2 cellular contexts compared by ENCODE assay signal in the genomic region with DNA sequence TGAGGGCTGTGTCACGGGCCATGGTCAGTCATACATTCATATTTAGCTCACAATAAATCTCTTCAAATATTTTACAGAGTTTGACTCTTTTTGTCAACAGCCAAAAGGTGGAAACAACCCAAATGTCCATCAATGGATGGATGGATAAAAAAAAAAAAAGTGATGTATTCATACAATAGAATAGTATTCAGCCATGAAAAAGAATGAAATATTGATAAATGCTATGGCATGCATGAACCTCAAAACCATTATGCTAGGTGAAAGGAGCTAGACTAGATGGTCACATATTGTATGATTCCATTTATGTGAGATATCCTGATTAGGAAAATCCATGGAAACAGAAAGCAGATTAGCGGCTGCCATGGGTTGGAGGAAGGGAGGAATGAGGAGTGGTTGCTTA.
TF ChIP-seq lines count a peak whose summit lies in the region.

No MANE protein-coding gene starts in this region.

TF ChIP-seq in HEK293, 187 proteins besides CTCF, POLR2A, EP300 and RAD21 (continued from another document):
- TF ChIP-seq, protein P1, sequence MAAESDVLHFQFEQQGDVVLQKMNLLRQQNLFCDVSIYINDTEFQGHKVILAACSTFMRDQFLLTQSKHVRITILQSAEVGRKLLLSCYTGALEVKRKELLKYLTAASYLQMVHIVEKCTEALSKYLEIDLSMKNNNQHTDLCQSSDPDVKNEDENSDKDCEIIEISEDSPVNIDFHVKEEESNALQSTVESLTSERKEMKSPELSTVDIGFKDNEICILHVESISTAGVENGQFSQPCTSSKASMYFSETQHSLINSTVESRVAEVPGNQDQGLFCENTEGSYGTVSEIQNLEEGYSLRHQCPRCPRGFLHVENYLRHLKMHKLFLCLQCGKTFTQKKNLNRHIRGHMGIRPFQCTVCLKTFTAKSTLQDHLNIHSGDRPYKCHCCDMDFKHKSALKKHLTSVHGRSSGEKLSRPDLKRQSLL (tag by site-specific recombination; IDR thresholded peaks at IDR 0.05): no peak
- TF ChIP-seq ZNF777 (tag by site-specific recombination; IDR thresholded peaks at IDR 0.05; ENCODE audit: borderline replicate concordance): no peak

TF ChIP-seq in K562, 482 proteins besides CTCF, POLR2A, EP300 and RAD21 (continued from another document):
- TF ChIP-seq, protein P2, sequence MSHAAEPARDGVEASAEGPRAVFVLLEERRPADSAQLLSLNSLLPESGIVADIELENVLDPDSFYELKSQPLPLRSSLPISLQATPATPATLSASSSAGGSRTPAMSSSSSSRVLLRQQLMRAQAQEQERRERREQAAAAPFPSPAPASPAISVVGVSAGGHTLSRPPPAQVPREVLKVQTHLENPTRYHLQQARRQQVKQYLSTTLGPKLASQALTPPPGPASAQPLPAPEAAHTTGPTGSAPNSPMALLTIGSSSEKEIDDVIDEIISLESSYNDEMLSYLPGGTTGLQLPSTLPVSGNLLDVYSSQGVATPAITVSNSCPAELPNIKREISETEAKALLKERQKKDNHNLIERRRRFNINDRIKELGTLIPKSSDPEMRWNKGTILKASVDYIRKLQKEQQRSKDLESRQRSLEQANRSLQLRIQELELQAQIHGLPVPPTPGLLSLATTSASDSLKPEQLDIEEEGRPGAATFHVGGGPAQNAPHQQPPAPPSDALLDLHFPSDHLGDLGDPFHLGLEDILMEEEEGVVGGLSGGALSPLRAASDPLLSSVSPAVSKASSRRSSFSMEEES (CRISPR knock-in tag; IDR thresholded peaks at IDR 0.05): no peak
- peak; percentile 88 for TF ChIP-seq ZNF146 (CRISPR knock-in tag; IDR thresholded peaks at IDR 0.05; ENCODE audit: unreplicated experiment)
- no peak for TF ChIP-seq CHD4 (IDR thresholded peaks at IDR 0.05; ENCODE audit: insufficient read depth, insufficient replicate concordance, low read depth, low read length, poor library complexity, severe bottlenecking)
